23 cellular contexts compared by ENCODE assay signal in the genomic region with DNA sequence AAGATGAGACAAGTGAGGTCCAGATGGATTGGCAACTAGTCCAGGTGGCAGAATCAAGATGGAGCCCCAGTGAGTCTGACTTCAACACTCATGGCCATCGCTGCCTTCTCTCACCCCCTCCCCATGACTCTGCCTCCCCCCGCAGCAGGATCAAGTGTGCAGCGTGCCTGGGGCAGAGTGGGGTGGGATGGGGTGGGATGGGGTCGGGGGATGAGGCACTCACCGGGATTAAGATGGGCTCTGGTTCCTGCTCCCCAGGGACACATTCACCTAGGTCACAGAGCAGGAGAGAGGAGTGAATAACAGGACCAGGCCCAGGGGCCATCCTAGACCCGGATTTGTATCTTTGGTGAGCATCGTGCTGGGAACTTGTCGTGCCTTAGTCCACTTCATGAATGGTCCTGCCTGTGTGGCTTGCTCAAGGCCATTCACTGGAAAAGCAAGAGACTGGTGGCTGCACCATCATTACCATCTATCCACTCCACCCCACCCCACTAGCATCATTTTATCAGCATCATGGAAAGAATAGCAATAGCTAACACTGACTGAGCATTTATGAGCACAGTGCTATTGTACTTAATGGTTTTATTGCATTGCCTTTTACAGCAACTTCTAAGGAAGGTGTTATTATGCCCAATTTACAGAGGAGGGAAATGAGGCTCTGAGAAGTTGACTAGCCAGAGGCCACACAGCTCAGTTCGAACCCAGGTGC. TPM values are rescaled to one million over a fixed set of nuclear protein-coding genes. Genes with fewer than 3 reads are reported as not detected.
"Had no signal": no experiment of that assay in that cellular context is flagged by ENCODE, and none has a peak within 500 bp of the region (broad histone marks: within the 10 kb centered on the region; RNA-seq: fewer than 3 reads in every experiment).

No MANE protein-coding gene starts in this region.

- H3K4me1 ChIP-seq: psoas muscle had no signal

- H3K27me3 ChIP-seq: pancreas, right atrium auricular region had no signal

- H3K4me3 ChIP-seq: pancreas, psoas muscle, right atrium auricular region had no signal

- H3K27ac ChIP-seq: pancreas, psoas muscle, right atrium auricular region had no signal

- DNase-seq: activated B cell treated with CpG ODN at 0.5 μM for 24 hours; activated CD4-positive, alpha-beta T cell treated with anti-CD3 and anti-CD28 coated beads for 4 hours; activated CD4-positive, alpha-beta T cell treated with anti-CD3 and anti-CD28 coated beads, Interleukin-2, amount 50 U/mL, for 48 hours; activated gamma-delta T cell; activated naive CD4-positive, alpha-beta T cell treated with anti-CD3 and anti-CD28 coated beads, Interleukin-2, amount 50 U/mL, for 16 hours; activated naive CD8-positive, alpha-beta T cell treated with anti-CD3 and anti-CD28 coated beads, Interleukin-2, amount 50 U/mL, for 24 hours; effector CD8-positive, alpha-beta T cell; foreskin melanocyte; kidney; left ventricle myocardium superior; mammary epithelial cell; midbrain; pancreas; psoas muscle; stimulated activated CD4-positive, alpha-beta T cell treated with anti-CD3 and anti-CD28 coated beads, Interleukin-2, amount 100 ng/mL, for 24 hours; SW 1271; T-helper 17 cell; trophoblast cell had no signal

- H3K36me3 ChIP-seq: pancreas, right atrium auricular region had no signal

- ATAC-seq: activated naive CD8-positive, alpha-beta T cell treated with anti-CD3 and anti-CD28 coated beads, Interleukin-2, amount 50 U/mL, for 24 hours; left ventricle myocardium superior; pancreas; psoas muscle; T-helper 17 cell had no signal

- H3K9me3 ChIP-seq: pancreas, psoas muscle, right atrium auricular region had no signal

RNA-seq across cellular contexts. Expression of a gene that starts 8.5 kb away (rescaled TPM):
- total RNA-seq: activated B cell treated with CpG ODN at 0.5 μM for 24 hours; activated T-helper 1 cell treated with anti-CD3 and anti-CD28 coated beads, Interleukin-12 subunit alpha, Interleukin-12 subunit beta, Interleukin-2, Interleukin-4 antibody, amounts not matched to agents 30 ng/mL and 10 ng/mL and 1 ng/mL, durations not matched to agents 14 hours and 24 hours and 36 hours; cerebellum; left ventricle myocardium superior; mammary epithelial cell; right atrium auricular region; T-helper 17 cell; temporal lobe had no signal
- polyA plus RNA-seq: mammary epithelial cell, psoas muscle had no signal

RNA-seq across cellular contexts. Expression of a gene that starts 29.5 kb away (rescaled TPM):
- total RNA-seq: activated B cell treated with CpG ODN at 0.5 μM for 24 hours; activated T-helper 1 cell treated with anti-CD3 and anti-CD28 coated beads, Interleukin-12 subunit alpha, Interleukin-12 subunit beta, Interleukin-2, Interleukin-4 antibody, amounts not matched to agents 30 ng/mL and 10 ng/mL and 1 ng/mL, durations not matched to agents 14 hours and 24 hours and 36 hours; left ventricle myocardium superior; right atrium auricular region; skeletal muscle tissue; T-helper 17 cell had no signal
